Comparison of ENCODE assay signal across 22 cellular contexts in the genomic region with DNA sequence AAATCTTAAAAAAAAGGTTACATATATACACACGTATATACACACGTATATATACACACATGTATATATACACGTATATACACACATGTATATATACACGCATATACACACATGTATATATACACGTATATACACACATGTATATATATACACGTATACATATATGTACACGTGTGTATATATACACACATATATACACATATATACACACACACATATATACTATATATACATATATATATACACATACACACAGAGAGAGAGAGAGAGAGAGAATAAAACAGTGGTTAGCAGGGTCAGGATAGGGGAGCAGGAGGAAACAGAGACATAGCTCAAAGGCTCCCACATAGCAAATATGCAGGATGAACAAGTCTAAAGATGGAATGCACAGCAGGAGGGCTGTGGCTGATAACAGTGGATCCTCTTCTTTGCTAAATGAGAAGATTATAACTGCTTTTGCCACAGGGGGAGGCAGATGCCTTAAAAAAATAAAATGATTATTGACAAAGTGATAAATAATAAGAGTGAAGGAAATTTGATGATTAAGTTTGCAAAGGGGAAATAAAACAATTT.
"Had no signal": no experiment of that assay in that cellular context is flagged by ENCODE, and none has a peak within 500 bp of the region (broad histone marks: within the 10 kb centered on the region; RNA-seq: fewer than 3 reads in every experiment).

No MANE protein-coding gene starts in this region.

- H3K36me3 ChIP-seq: cardiac muscle cell, heart right ventricle, left ventricle myocardium inferior, spleen, tibial nerve had no signal

- H3K4me3 Mint-ChIP-seq: activated naive CD8-positive, alpha-beta T cell; activated T-cell treated with anti-CD3 and anti-CD28 coated beads, Interleukin-2, amount 50 U/mL, for 4 hours; dendritic cell treated with granulocyte-macrophage colony-stimulating factor and Interleukin-4, amounts not matched to agents 40 ng/mL and 50 ng/mL, for 4 days; stimulated activated naive CD8-positive, alpha-beta T cell treated with anti-CD3 and anti-CD28 coated beads, Interleukin-15, Interleukin-2, amounts not matched to agents 100 ng/mL and 50 ng/mL, for 24 hours had no signal

- H3K27ac ChIP-seq: cardiac muscle cell, heart right ventricle, left ventricle myocardium inferior, tibial nerve had no signal

- H3K27me3 ChIP-seq: cardiac muscle cell, heart right ventricle, spleen, tibial nerve had no signal

- DNase-seq: activated CD4-positive, alpha-beta T cell treated with anti-CD3 and anti-CD28 coated beads for 4 hours; activated CD4-positive, alpha-beta T cell treated with anti-CD3 and anti-CD28 coated beads, Interleukin-2, amount 50 U/mL, for 48 hours; activated CD4-positive, CD25-positive, alpha-beta regulatory T cell; activated CD8-positive, alpha-beta memory T cell treated with anti-CD3 and anti-CD28 coated beads, Interleukin-2, amount 50 U/mL, for 48 hours; activated naive CD4-positive, alpha-beta T cell; activated T-cell treated with anti-CD3 and anti-CD28 coated beads, Interleukin-2, amount 50 U/mL, for 4 hours; effector CD4-positive, alpha-beta T cell; heart right ventricle; kidney; left ventricle myocardium inferior; naive thymus-derived CD4-positive, alpha-beta T cell; stimulated activated CD4-positive, alpha-beta T cell treated with anti-CD3 and anti-CD28 coated beads, Interleukin-4, amount 100 ng/mL, for 4 hours; T-helper 9 cell had no signal

- H3K27ac Mint-ChIP-seq: activated naive CD8-positive, alpha-beta T cell; activated T-helper 2 cell treated with anti-CD3 and anti-CD28 coated beads, Interferon-gamma antibody, Interleukin-2, Interleukin-4, amounts not matched to agents 10 μg/mL and 5 μg/mL and 100 μg/mL, durations not matched to agents 14 hours and 24 hours and 36 hours; dendritic cell treated with granulocyte-macrophage colony-stimulating factor and Interleukin-4, amounts not matched to agents 40 ng/mL and 50 ng/mL, for 4 days; progenitor cell of endocrine pancreas; stimulated activated naive CD8-positive, alpha-beta T cell treated with anti-CD3 and anti-CD28 coated beads, Interleukin-15, Interleukin-2, amounts not matched to agents 100 ng/mL and 50 ng/mL, for 24 hours had no signal

- FAIRE-seq: endometrium, kidney had no signal

- H3K36me3 Mint-ChIP-seq: activated naive CD8-positive, alpha-beta T cell; naive thymus-derived CD4-positive, alpha-beta T cell had no signal

- H3K27me3 Mint-ChIP-seq: activated naive CD8-positive, alpha-beta T cell; dendritic cell treated with granulocyte-macrophage colony-stimulating factor and Interleukin-4, amounts not matched to agents 40 ng/mL and 50 ng/mL, for 4 days; stimulated activated naive CD8-positive, alpha-beta T cell treated with anti-CD3 and anti-CD28 coated beads, Interleukin-15, Interleukin-2, amounts not matched to agents 100 ng/mL and 50 ng/mL, for 24 hours had no signal

- ATAC-seq: activated T-cell treated with anti-CD3 and anti-CD28 coated beads, Interleukin-2, amount 50 U/mL, for 4 hours had no signal

- H3K4me1 ChIP-seq: left ventricle myocardium inferior had no signal

- H3K9me3 ChIP-seq: heart right ventricle, left ventricle myocardium inferior, spleen, tibial nerve had no signal

- H3K9me3 Mint-ChIP-seq: activated T-helper 2 cell treated with anti-CD3 and anti-CD28 coated beads, Interferon-gamma antibody, Interleukin-2, Interleukin-4, amounts not matched to agents 10 μg/mL and 5 μg/mL and 100 μg/mL, durations not matched to agents 14 hours and 24 hours and 36 hours; dendritic cell treated with granulocyte-macrophage colony-stimulating factor and Interleukin-4, amounts not matched to agents 40 ng/mL and 50 ng/mL, for 4 days; stimulated activated naive CD8-positive, alpha-beta T cell treated with anti-CD3 and anti-CD28 coated beads, Interleukin-15, Interleukin-2, amounts not matched to agents 100 ng/mL and 50 ng/mL, for 24 hours had no signal

- H3K4me3 ChIP-seq: cardiac muscle cell, heart right ventricle, left ventricle myocardium inferior, spleen, tibial nerve had no signal
